17 cellular contexts compared by ENCODE assay signal in the genomic region with DNA sequence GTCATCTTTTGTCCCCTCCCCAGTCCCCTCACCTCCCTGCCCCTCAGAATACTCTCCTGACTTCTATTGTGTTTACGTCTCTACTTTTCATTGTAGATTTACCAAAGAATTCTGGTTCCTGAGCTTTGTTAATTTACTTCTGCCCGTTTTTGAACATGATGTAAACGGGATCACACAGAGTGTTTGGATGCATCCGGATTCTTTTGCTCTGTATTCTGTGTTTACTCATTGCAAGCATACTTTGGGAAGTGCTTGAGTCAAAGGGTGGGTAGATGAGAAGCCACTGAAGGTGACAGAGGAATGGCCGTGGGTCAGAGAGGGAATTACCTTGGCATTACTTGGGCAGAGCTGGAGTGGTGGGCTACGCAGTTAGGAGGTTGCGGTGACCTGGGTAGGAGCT. TPM values are rescaled to one million over a fixed set of nuclear protein-coding genes. Genes with fewer than 3 reads are reported as not detected.
A peak's percentile ranks its signal among the peaks of the same experiment; 100 is the strongest.
DNase-seq lines count a peak whose midpoint lies in the region; ATAC-seq and TF ChIP-seq lines count a peak whose summit lies in the region.
"Had no signal": no experiment of that assay in that cellular context is flagged by ENCODE, and none has a peak within 500 bp of the region (broad histone marks: within the 10 kb centered on the region; RNA-seq: fewer than 3 reads in every experiment).

No MANE protein-coding gene starts in this region.

- DNase-seq in WERI-Rb-1 (no peak), dorsolateral prefrontal cortex (no peak), osteocyte (ENCODE audit: extremely low spot score, unreplicated experiment) (no peak), vagina (ENCODE audit: extremely low spot score in 2 of 2) (no peak)
- DNase-seq in stimulated activated naive CD4-positive, alpha-beta T cell (lab: John Stamatoyannopoulos, UW): no peak
- DNase-seq: activated gamma-delta T cell; Calu3; NCI-H2171; pancreas; SHP77 treated with DMSO at 0.1 percent for 48 hours; stimulated activated CD4-positive, alpha-beta T cell treated with anti-CD3 and anti-CD28 coated beads, Interleukin-4, amount 100 ng/mL, for 4 hours had no signal

- H3K27ac Mint-ChIP-seq in osteocyte (ENCODE audit: unreplicated experiment): peak overlapping the region; percentile 61
- H3K27ac Mint-ChIP-seq: GM23338; T-helper 1 cell treated with Interleukin-12 subunit alpha and Interleukin-12 subunit beta and Interleukin-4 antibody, amounts not matched to agents 30 μg/mL and 1 μg/mL, for 36 hours had no signal

- ATAC-seq in GM21515 (IDR thresholded peaks at IDR 0.05; ENCODE audit: unreplicated experiment): no peak
- ATAC-seq in HG03439 (IDR thresholded peaks at IDR 0.05; ENCODE audit: unreplicated experiment): no peak
- ATAC-seq: GM23338, pancreas had no signal

- H3K9me3 ChIP-seq in WERI-Rb-1 (ENCODE audit: severe bottlenecking) (no peaks in the 10 kb centered on the region), vagina (no peaks in the 10 kb centered on the region)
- H3K9me3 ChIP-seq: adrenal gland, pancreas had no signal

- peaks cover 4% of the 10 kb centered on the region for H3K9me3 Mint-ChIP-seq in osteocyte (ENCODE audit: unreplicated experiment)
- H3K9me3 Mint-ChIP-seq: central memory CD8-positive, alpha-beta T cell; GM23338; T-helper 1 cell treated with Interleukin-12 subunit alpha and Interleukin-12 subunit beta and Interleukin-4 antibody, amounts not matched to agents 30 μg/mL and 1 μg/mL, for 36 hours had no signal

- TF ChIP-seq CTCF in WERI-Rb-1 (IDR thresholded peaks at IDR 0.05; ENCODE audit: low read depth, low read length): no peak
- no peak for TF ChIP-seq CTCF in dorsolateral prefrontal cortex (IDR thresholded peaks at IDR 0.05 in 54 of 56, conservative IDR thresholded peaks at IDR 0.05 in 2 of 56; ENCODE audit: low read depth in 1 of 56, partially characterized antibody in 56 of 56)
- no peak for TF ChIP-seq CTCF in osteocyte (IDR thresholded peaks at IDR 0.05)
- TF ChIP-seq CTCF in vagina (IDR thresholded peaks at IDR 0.05): no peak

- intact Hi-C loops in dorsolateral prefrontal cortex (cut with DNase I): no loop called here
- intact Hi-C loops in vagina (cut with DNase I): no loop called here

- H3K4me1 ChIP-seq in vagina: peaks cover 18% of the 10 kb centered on the region
- H3K4me1 ChIP-seq: pancreas had no signal

- no peak overlapping the region for H3K4me3 ChIP-seq in WERI-Rb-1 (ENCODE audit: low read depth, low read length)
- H3K4me3 ChIP-seq in dorsolateral prefrontal cortex: no peak overlapping the region
- H3K4me3 ChIP-seq in vagina: no peak overlapping the region
- H3K4me3 ChIP-seq: adrenal gland, GM23338, pancreas had no signal

- H3K27ac ChIP-seq in WERI-Rb-1 (peak overlapping the region; percentile 92), dorsolateral prefrontal cortex (peak overlapping the region in 48 of 59 donors; percentile 2 to 83 (median 68)), vagina (peak overlapping the region; percentile 75)
- H3K27ac ChIP-seq: pancreas had no signal

- H3K27me3 Mint-ChIP-seq in osteocyte (ENCODE audit: unreplicated experiment): no peaks in the 10 kb centered on the region

- H3K4me3 Mint-ChIP-seq in osteocyte (ENCODE audit: unreplicated experiment): no peak overlapping the region
- H3K4me3 Mint-ChIP-seq: central memory CD8-positive, alpha-beta T cell; GM23338; T-helper 1 cell treated with Interleukin-12 subunit alpha and Interleukin-12 subunit beta and Interleukin-4 antibody, amounts not matched to agents 30 μg/mL and 1 μg/mL, for 36 hours had no signal

- H3K36me3 ChIP-seq in WERI-Rb-1: no peaks in the 10 kb centered on the region
- no peaks in the 10 kb centered on the region for H3K36me3 ChIP-seq in vagina
- H3K36me3 ChIP-seq: adrenal gland, pancreas had no signal

- no peaks in the 10 kb centered on the region for H3K36me3 Mint-ChIP-seq in osteocyte (ENCODE audit: unreplicated experiment)

- no peak for TF ChIP-seq POLR2A in vagina (IDR thresholded peaks at IDR 0.05)

- H3K4me1 Mint-ChIP-seq in osteocyte (ENCODE audit: unreplicated experiment): peaks cover 21% of the 10 kb centered on the region
- H3K4me1 Mint-ChIP-seq: central memory CD8-positive, alpha-beta T cell had no signal

- peaks cover 13% of the 10 kb centered on the region for H3K27me3 ChIP-seq in WERI-Rb-1 (ENCODE audit: insufficient read depth, low read depth, severe bottlenecking)
- H3K27me3 ChIP-seq in dorsolateral prefrontal cortex: peaks cover 0 to 85% (median 23%) of the 10 kb centered on the region in 45 donors
- H3K27me3 ChIP-seq in vagina: no peaks in the 10 kb centered on the region
- H3K27me3 ChIP-seq: pancreas had no signal

RNA-seq across cellular contexts. Expression of a gene that starts 18.0 kb away (rescaled TPM):
- 100 to 1,000 TPM in 11 of 120 experiments, 10 to 100 TPM in 109; 37.8 to 131 (median 77.3) TPM for total RNA-seq in dorsolateral prefrontal cortex
- 2.3 and 3.7 TPM in 2 replicates for total RNA-seq in osteocyte
- 1.2 TPM for total RNA-seq in vagina
